Comparison of ENCODE assay signal across 1 cellular context in genomic region chr20:23152308-23152892, GRCh38.
TF ChIP-seq lines count a peak whose summit lies in the region.

No MANE protein-coding gene starts in this region.

TF ChIP-seq in HepG2, 621 proteins besides CTCF, POLR2A, EP300 and RAD21 (continued from another document):
- TF ChIP-seq ZNF670 (CRISPR knock-in tag; IDR thresholded peaks at IDR 0.05; ENCODE audit: borderline replicate concordance) = peak; percentile 50; the same call in 1 of the 2 replicates
- TF ChIP-seq ZNF282 (IDR thresholded peaks at IDR 0.05; ENCODE audit: partially characterized antibody) = no peak
- TF ChIP-seq CBX2 (IDR thresholded peaks at IDR 0.05; ENCODE audit: low read depth, low read length) = no peak
- no peak for TF ChIP-seq CBX2 (CRISPR knock-in tag; IDR thresholded peaks at IDR 0.05; ENCODE audit: low read depth)
- TF ChIP-seq PBX3 (CRISPR knock-in tag; IDR thresholded peaks at IDR 0.05; ENCODE audit: borderline replicate concordance) = no peak
- no peak for TF ChIP-seq ZUFSP (CRISPR knock-in tag; IDR thresholded peaks at IDR 0.05; ENCODE audit: borderline replicate concordance)
- peak; percentile 84; the same call in 1 of the 2 replicates for TF ChIP-seq DNMT3B (CRISPR knock-in tag; conservative IDR thresholded peaks at IDR 0.05)
- peak; percentile 29; the same call in 1 of the 2 replicates for TF ChIP-seq TARDBP (CRISPR knock-in tag; IDR thresholded peaks at IDR 0.05)
- no peak for TF ChIP-seq ARNT2 (CRISPR knock-in tag; IDR thresholded peaks at IDR 0.05; ENCODE audit: low read depth)
- 0 out of 2 replicates have a peak, but pooled peaks have one; percentile 37 for TF ChIP-seq PPARG (CRISPR knock-in tag; conservative IDR thresholded peaks at IDR 0.05)
- TF ChIP-seq MED1 (CRISPR knock-in tag; IDR thresholded peaks at IDR 0.05) = peak; percentile 92
- TF ChIP-seq MIER3 (CRISPR knock-in tag; IDR thresholded peaks at IDR 0.05; ENCODE audit: borderline replicate concordance) = peak; percentile 77
- TF ChIP-seq ZBTB4 (CRISPR knock-in tag; IDR thresholded peaks at IDR 0.05; ENCODE audit: borderline replicate concordance) = no peak
- TF ChIP-seq FOXK1 (CRISPR knock-in tag; IDR thresholded peaks at IDR 0.05; ENCODE audit: borderline replicate concordance, low read depth) = peak; percentile 81; the same call in 1 of the 2 replicates
- no peak for TF ChIP-seq ZNF703 (CRISPR knock-in tag; IDR thresholded peaks at IDR 0.05; ENCODE audit: borderline replicate concordance)
- peak; percentile 38; the same call in 1 of the 2 replicates for TF ChIP-seq RFX1 (IDR thresholded peaks at IDR 0.05)
- no peak for TF ChIP-seq PRDM4 (CRISPR knock-in tag; IDR thresholded peaks at IDR 0.05; ENCODE audit: borderline replicate concordance)
- no peak for TF ChIP-seq MXD3 (CRISPR knock-in tag; IDR thresholded peaks at IDR 0.05)
- peak; percentile 77 for TF ChIP-seq POGZ (CRISPR knock-in tag; IDR thresholded peaks at IDR 0.05)
- peak; percentile 78; the same call in 1 of the 2 replicates for TF ChIP-seq ZNF614 (CRISPR knock-in tag; IDR thresholded peaks at IDR 0.05; ENCODE audit: borderline replicate concordance)
- peak; percentile 66 for TF ChIP-seq KDM2A (CRISPR knock-in tag; IDR thresholded peaks at IDR 0.05; ENCODE audit: borderline replicate concordance, low read depth)
- TF ChIP-seq ZMYM4 (CRISPR knock-in tag; IDR thresholded peaks at IDR 0.05) = peak; percentile 59; the same call in 1 of the 2 replicates
- TF ChIP-seq TGIF2 (CRISPR knock-in tag; IDR thresholded peaks at IDR 0.05) = 0 out of 2 replicates have a peak, but pooled peaks have one; percentile 5
- TF ChIP-seq KDM3A (CRISPR knock-in tag; IDR thresholded peaks at IDR 0.05; ENCODE audit: low read depth) = peak; percentile 84; the same call in 1 of the 2 replicates
- no peak for TF ChIP-seq ZNF136 (CRISPR knock-in tag; IDR thresholded peaks at IDR 0.05; ENCODE audit: low read depth)
- TF ChIP-seq SPEN (CRISPR knock-in tag; IDR thresholded peaks at IDR 0.05; ENCODE audit: low read depth) = peak; percentile 72
- TF ChIP-seq MXI1 (IDR thresholded peaks at IDR 0.05; ENCODE audit: borderline replicate concordance, low read depth, low read length) = peak; percentile 60; the same call in 1 of the 3 replicates
- TF ChIP-seq ZNF556 (CRISPR knock-in tag; IDR thresholded peaks at IDR 0.05; ENCODE audit: borderline replicate concordance) = peak; percentile 44; the same call in 1 of the 2 replicates
- peak; percentile 99 for TF ChIP-seq RXRA (CRISPR knock-in tag; IDR thresholded peaks at IDR 0.05)
- TF ChIP-seq, protein P1, sequence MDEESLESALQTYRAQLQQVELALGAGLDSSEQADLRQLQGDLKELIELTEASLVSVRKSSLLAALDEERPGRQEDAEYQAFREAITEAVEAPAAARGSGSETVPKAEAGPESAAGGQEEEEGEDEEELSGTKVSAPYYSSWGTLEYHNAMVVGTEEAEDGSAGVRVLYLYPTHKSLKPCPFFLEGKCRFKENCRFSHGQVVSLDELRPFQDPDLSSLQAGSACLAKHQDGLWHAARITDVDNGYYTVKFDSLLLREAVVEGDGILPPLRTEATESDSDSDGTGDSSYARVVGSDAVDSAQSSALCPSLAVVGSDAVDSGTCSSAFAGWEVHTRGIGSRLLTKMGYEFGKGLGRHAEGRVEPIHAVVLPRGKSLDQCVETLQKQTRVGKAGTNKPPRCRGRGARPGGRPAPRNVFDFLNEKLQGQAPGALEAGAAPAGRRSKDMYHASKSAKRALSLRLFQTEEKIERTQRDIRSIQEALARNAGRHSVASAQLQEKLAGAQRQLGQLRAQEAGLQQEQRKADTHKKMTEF (CRISPR knock-in tag; IDR thresholded peaks at IDR 0.05) = peak; percentile 68; the same call in 1 of the 2 replicates
- no peak for TF ChIP-seq DPF2 (CRISPR knock-in tag; IDR thresholded peaks at IDR 0.05; ENCODE audit: borderline replicate concordance, low read depth)
- 0 out of 2 replicates have a peak, but pooled peaks have one; percentile 20 for TF ChIP-seq RFXANK (CRISPR knock-in tag; IDR thresholded peaks at IDR 0.05)
- peak; percentile 67; the same call in 1 of the 2 replicates for TF ChIP-seq PBX2 (CRISPR knock-in tag; IDR thresholded peaks at IDR 0.05)
- TF ChIP-seq SOX5 (CRISPR knock-in tag; IDR thresholded peaks at IDR 0.05; ENCODE audit: borderline replicate concordance) = peak; percentile 68
- TF ChIP-seq JUN (CRISPR knock-in tag; IDR thresholded peaks at IDR 0.05) = peak; percentile 82
- no peak for TF ChIP-seq ZNF484 (CRISPR knock-in tag; IDR thresholded peaks at IDR 0.05; ENCODE audit: borderline replicate concordance, low read depth)
- TF ChIP-seq ZNF329 (CRISPR knock-in tag; IDR thresholded peaks at IDR 0.05; ENCODE audit: low read depth) = no peak
- 0 out of 2 replicates have a peak, but pooled peaks have one; percentile 33 for TF ChIP-seq MTA1 (CRISPR knock-in tag; IDR thresholded peaks at IDR 0.05; ENCODE audit: borderline replicate concordance)
- TF ChIP-seq ZNF776 (CRISPR knock-in tag; IDR thresholded peaks at IDR 0.05) = no peak
- peak; percentile 69; the same call in 1 of the 2 replicates for TF ChIP-seq MIXL1 (CRISPR knock-in tag; IDR thresholded peaks at IDR 0.05)
- 0 out of 2 replicates have a peak, but pooled peaks have one; percentile 8 for TF ChIP-seq CHD2 (IDR thresholded peaks at IDR 0.05; ENCODE audit: low read depth, low read length)
- TF ChIP-seq MAFG (CRISPR knock-in tag; IDR thresholded peaks at IDR 0.05) = no peak
- TF ChIP-seq HMG20B (CRISPR knock-in tag; conservative IDR thresholded peaks at IDR 0.05) = no peak
- TF ChIP-seq, protein P2, sequence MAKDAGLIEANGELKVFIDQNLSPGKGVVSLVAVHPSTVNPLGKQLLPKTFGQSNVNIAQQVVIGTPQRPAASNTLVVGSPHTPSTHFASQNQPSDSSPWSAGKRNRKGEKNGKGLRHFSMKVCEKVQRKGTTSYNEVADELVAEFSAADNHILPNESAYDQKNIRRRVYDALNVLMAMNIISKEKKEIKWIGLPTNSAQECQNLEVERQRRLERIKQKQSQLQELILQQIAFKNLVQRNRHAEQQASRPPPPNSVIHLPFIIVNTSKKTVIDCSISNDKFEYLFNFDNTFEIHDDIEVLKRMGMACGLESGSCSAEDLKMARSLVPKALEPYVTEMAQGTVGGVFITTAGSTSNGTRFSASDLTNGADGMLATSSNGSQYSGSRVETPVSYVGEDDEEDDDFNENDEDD (CRISPR knock-in tag; IDR thresholded peaks at IDR 0.05; ENCODE audit: borderline replicate concordance) = peak; percentile 19; the same call in 1 of the 2 replicates
- peak; percentile 54 for TF ChIP-seq PHF20 (CRISPR knock-in tag; IDR thresholded peaks at IDR 0.05)
- peak; percentile 81 for TF ChIP-seq RNF2 (conservative IDR thresholded peaks at IDR 0.05; ENCODE audit: low read depth)
- TF ChIP-seq XRCC5 (optimal IDR thresholded peaks at IDR 0.05; ENCODE audit: low read length) = peak; percentile 76
